ENCODE assay signal across 10 cellular contexts in the genomic region with DNA sequence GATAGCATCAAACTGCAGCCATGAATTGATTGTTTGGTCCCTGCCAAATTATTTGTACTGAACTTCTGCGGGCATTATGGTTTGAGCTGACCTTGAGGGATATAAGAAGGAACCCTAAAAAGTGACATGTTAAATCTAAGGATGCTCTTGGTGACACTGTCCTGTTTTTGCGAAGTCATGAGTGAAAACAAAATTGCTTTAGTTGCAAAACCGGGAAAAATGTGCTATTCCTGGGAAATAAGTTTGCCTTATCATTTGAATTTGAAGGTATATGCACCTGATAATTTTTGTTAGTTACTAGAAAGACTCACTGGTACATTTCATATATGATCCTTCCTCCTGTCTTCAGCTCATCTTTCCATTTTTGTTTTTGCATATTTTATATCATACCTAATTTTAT. TPM values are rescaled to one million over a fixed set of nuclear protein-coding genes. Genes with fewer than 3 reads are reported as not detected.
"Had no signal": no experiment of that assay in that cellular context is flagged by ENCODE, and none has a peak within 500 bp of the region (broad histone marks: within the 10 kb centered on the region; RNA-seq: fewer than 3 reads in every experiment).

No MANE protein-coding gene starts in this region.

- DNase-seq: GM23248, GOT3, H7, HFFc6, KBM-7 had no signal

- H2AFZ ChIP-seq: GM23248 had no signal

- H3K27ac ChIP-seq: GM23248, KMS-11 had no signal

- H3K4me2 ChIP-seq: KMS-11 had no signal

- FAIRE-seq: HTR-8/SVneo had no signal

- H3K36me3 ChIP-seq: HAP-1 had no signal

- H3K9ac ChIP-seq: GM23248, KMS-11 had no signal

- ATAC-seq: HCT116 had no signal

- H3K4me3 ChIP-seq: GM23248, HAP-1 had no signal

- H3K9me3 ChIP-seq: HAP-1 had no signal

RNA-seq across cellular contexts. Expression of a gene that starts 7.8 kb away (rescaled TPM):
- total RNA-seq: HT-29 had no signal
